In the genomic region with DNA sequence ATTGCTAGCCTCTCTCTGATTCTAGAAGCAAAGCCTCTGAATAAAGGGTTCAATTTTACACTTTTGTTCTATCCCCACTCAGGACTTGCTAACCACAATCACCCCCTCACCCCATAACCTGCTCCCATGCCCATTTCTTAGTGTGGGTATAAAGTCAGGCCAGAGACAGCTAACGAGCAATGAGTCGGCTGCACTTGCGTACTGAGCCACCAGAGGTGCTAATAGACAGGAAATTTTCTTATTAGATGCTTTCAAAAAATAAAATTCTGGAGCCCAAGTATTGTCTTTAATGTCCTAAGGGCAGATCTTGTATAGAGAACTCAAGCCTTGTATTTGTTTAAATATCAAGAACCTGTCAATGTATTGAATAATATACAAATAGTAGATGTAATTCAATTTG, we compare ENCODE assay signal across 1 cellular context.
TF ChIP-seq lines count a peak whose summit lies in the region.

No MANE protein-coding gene starts in this region.

TF ChIP-seq in SK-N-SH, 30 proteins besides CTCF, POLR2A, EP300 and RAD21 (continued from another document):
- no peak for TF ChIP-seq RXRA (IDR thresholded peaks at IDR 0.05; ENCODE audit: borderline replicate concordance, low read depth)
- TF ChIP-seq, protein P1, sequence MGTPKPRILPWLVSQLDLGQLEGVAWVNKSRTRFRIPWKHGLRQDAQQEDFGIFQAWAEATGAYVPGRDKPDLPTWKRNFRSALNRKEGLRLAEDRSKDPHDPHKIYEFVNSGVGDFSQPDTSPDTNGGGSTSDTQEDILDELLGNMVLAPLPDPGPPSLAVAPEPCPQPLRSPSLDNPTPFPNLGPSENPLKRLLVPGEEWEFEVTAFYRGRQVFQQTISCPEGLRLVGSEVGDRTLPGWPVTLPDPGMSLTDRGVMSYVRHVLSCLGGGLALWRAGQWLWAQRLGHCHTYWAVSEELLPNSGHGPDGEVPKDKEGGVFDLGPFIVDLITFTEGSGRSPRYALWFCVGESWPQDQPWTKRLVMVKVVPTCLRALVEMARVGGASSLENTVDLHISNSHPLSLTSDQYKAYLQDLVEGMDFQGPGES (IDR thresholded peaks at IDR 0.05; ENCODE audit: low read depth, low read length) = no peak
- no peak for TF ChIP-seq TEAD4 (IDR thresholded peaks at IDR 0.05; ENCODE audit: borderline replicate concordance, insufficient read depth)
- no peak for TF ChIP-seq JUND (IDR thresholded peaks at IDR 0.05)
TF ChIP-seq in SK-N-SH: peak in this region for 0.
